7 cellular contexts compared by ENCODE assay signal in genomic region chr6:159692303-159693127, GRCh38. TPM values are rescaled to one million over a fixed set of nuclear protein-coding genes. Genes with fewer than 3 reads are reported as not detected.
DNase-seq lines count a peak whose midpoint lies in the region; ATAC-seq and TF ChIP-seq lines count a peak whose summit lies in the region.

No MANE protein-coding gene starts in this region.

- peak overlapping the region; percentile 87 for H3K4me3 Mint-ChIP-seq in chondrocyte (ENCODE audit: unreplicated experiment)

- DNase-seq in NCI-H1092 treated with DMSO at 0.1 percent for 48 hours (lab: John Stamatoyannopoulos, UW) = peak; percentile 78
- peak; percentile 36 for DNase-seq in activated CD4-positive, alpha-beta T cell treated with anti-CD3 and anti-CD28 coated beads for 1 hour
- DNase-seq in chondrocyte (ENCODE audit: low spot score) = no peak
- peak; percentile 81 to 89 for DNase-seq in left lung
- peak; percentile 37 to 46 for DNase-seq in stimulated activated CD4-positive, alpha-beta T cell treated with anti-CD3 and anti-CD28 coated beads, Interleukin-2, amount 100 ng/mL, for 48 hours

- H3K36me3 Mint-ChIP-seq in chondrocyte (ENCODE audit: low read depth) = peaks cover 4% of the 10 kb centered on the region

- intact Hi-C loops in left lung (cut with DNase I) = no loop called here

- peaks cover 8 to 66% of the 10 kb centered on the region in 2 donors for H3K4me1 ChIP-seq in left lung

- peaks cover 0 to 37% of the 10 kb centered on the region in 2 donors for H3K36me3 ChIP-seq in left lung

- peak overlapping the region; percentile 98 for H3K27ac ChIP-seq in left lung

- H3K9me3 ChIP-seq in left lung = no peaks in the 10 kb centered on the region

- TF ChIP-seq POLR2A in GM18505 (IDR thresholded peaks at IDR 0.05; ENCODE audit: borderline replicate concordance, extremely low read depth, insufficient read depth, insufficient read length) = no peak

- TF ChIP-seq CTCF in chondrocyte (IDR thresholded peaks at IDR 0.05) = no peak
- no peak for TF ChIP-seq CTCF in left lung (IDR thresholded peaks at IDR 0.05)

- no peaks in the 10 kb centered on the region for H3K9me3 Mint-ChIP-seq in chondrocyte (ENCODE audit: low read depth)

- no peaks in the 10 kb centered on the region for H3K27me3 Mint-ChIP-seq in chondrocyte (ENCODE audit: low read depth)

- H3K4me3 ChIP-seq in left lung = peak overlapping the region; percentile 94 to 97

- ATAC-seq in GM18505 (IDR thresholded peaks at IDR 0.05; ENCODE audit: unreplicated experiment) = peak; percentile 34
- peak; percentile 43 for ATAC-seq in HG02642 (IDR thresholded peaks at IDR 0.05; ENCODE audit: poor library complexity, unreplicated experiment)
- ATAC-seq in left lung = peak; percentile 45

- H3K4me1 Mint-ChIP-seq in chondrocyte (ENCODE audit: low read depth) = peaks cover 27% of the 10 kb centered on the region

- no peaks in the 10 kb centered on the region for H3K27me3 ChIP-seq in left lung

- peak overlapping the region; percentile 92 for H3K27ac Mint-ChIP-seq in chondrocyte (ENCODE audit: unreplicated experiment)

RNA-seq across cellular contexts. Expression of gene SOD2, which starts 0.5 kb away (rescaled TPM):
- 57.1 to 87.3 TPM (median 61.5 TPM) in 3 replicates for total RNA-seq in chondrocyte
- total RNA-seq in left lung = 100 to 1,000 TPM; 179 to 879 TPM

RNA-seq across cellular contexts. Expression of gene WTAP, which starts 34.8 kb away (rescaled TPM):
- total RNA-seq in chondrocyte = 65.0 to 72.3 TPM (median 65.9 TPM) in 3 replicates
- 100 to 1,000 TPM in 1 of 2 donors, 10 to 100 TPM in 1; 66.6 to 104 TPM for total RNA-seq in left lung
